In the genomic region with DNA sequence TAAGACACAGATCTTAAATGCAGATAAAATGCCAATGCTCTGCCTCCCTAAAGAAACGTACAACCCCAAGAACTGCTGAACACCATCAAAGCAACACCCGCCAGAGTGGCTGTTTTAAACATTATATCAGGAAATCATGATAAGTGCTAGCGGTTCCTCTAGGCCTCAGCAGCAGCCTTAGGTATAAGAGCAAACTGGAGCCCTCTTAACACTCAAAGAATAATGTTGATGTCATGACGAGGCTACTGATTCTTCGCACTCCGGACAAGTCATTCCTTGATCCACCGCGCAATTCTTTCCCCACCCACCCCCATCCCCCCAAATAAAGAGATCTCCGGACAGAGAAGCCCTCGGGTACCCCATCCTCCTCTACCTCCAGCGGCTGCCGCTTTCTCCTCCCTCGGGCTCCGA, we compare ENCODE assay signal across 1 cellular context.
TF ChIP-seq lines count a peak whose summit lies in the region.

No MANE protein-coding gene starts in this region.

TF ChIP-seq in H1, 55 proteins besides CTCF, POLR2A, EP300 and RAD21:
- TF ChIP-seq HDAC6 (IDR thresholded peaks at IDR 0.05; ENCODE audit: low read depth, low read length) (no peak), GTF2F1 (IDR thresholded peaks at IDR 0.05; ENCODE audit: borderline replicate concordance, low read depth, low read length) (no peak), EZH2 (IDR thresholded peaks at IDR 0.05; ENCODE audit: low read depth, low read length, severe bottlenecking) (no peak), RXRA (IDR thresholded peaks at IDR 0.05; ENCODE audit: insufficient read depth, low read depth, low read length) (no peak), JUND (IDR thresholded peaks at IDR 0.05; ENCODE audit: low read length) (no peak), JUN (IDR thresholded peaks at IDR 0.05; ENCODE audit: low read depth, low read length) (no peak), BRCA1 (IDR thresholded peaks at IDR 0.05; ENCODE audit: low read depth, low read length) (no peak), SUZ12 (IDR thresholded peaks at IDR 0.05; ENCODE audit: low read length) (no peak), ASH2L (IDR thresholded peaks at IDR 0.05; ENCODE audit: low read length) (no peak), BCL11A (IDR thresholded peaks at IDR 0.05; ENCODE audit: low read depth in 2 of 2, low read length in 2 of 2) (no peak), KDM5A (IDR thresholded peaks at IDR 0.05; ENCODE audit: low read length) (no peak), ZNF274 (IDR thresholded peaks at IDR 0.05; ENCODE audit: borderline replicate concordance, extremely low read depth, low read length) (no peak), YY1 (IDR thresholded peaks at IDR 0.05; ENCODE audit: low read depth, low read length) (no peak), CBX5 (IDR thresholded peaks at IDR 0.05; ENCODE audit: low read depth, low read length) (no peak), CHD2 (IDR thresholded peaks at IDR 0.05; ENCODE audit: low read length) (no peak), SRF (IDR thresholded peaks at IDR 0.05; ENCODE audit: low read depth, low read length) (no peak)
- TF ChIP-seq, protein P1, sequence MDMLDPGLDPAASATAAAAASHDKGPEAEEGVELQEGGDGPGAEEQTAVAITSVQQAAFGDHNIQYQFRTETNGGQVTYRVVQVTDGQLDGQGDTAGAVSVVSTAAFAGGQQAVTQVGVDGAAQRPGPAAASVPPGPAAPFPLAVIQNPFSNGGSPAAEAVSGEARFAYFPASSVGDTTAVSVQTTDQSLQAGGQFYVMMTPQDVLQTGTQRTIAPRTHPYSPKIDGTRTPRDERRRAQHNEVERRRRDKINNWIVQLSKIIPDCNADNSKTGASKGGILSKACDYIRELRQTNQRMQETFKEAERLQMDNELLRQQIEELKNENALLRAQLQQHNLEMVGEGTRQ (IDR thresholded peaks at IDR 0.05; ENCODE audit: low read length): no peak
